ENCODE assay signal across 1 cellular context in the genomic region with DNA sequence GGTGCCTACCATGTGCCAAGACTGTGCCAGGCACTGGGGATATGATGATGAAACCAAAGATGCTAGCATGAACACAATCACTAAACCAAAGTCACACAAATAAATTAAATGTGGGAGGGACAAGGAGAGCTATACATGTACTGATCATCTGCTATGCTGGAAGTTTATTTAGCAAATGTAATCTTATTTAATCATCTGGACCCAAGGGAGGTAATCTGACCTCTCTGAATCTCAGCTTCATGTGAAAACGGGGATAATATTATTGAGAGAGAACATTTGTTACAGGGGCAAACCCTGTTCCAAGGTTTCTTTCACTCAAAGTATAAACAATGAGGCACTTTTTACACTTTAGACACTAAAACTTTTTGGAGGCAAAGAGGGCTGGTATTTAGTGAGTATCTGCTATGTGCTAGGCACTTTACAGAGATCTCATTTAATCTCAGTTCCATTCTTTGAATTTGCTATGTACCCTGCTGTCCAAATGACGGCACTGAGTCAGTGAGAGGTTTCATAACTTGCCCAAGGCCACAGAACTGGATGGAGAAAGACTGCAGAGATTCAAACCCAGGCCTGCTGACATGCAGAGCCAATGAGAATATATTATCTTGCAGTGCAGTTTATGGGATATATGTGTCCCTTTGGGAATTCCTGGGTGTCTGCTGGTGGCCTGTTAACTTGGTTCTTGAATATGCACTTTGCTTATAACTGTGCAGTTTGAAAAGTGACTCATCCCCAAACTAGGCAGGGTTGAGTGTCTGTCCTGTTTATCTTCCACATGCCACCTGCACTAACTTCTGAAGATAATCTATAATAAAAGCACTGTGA.
TF ChIP-seq lines count a peak whose summit lies in the region.

No MANE protein-coding gene starts in this region.

TF ChIP-seq in GM23338, 12 proteins besides CTCF, POLR2A, EP300 and RAD21 (continued from another document):
- TF ChIP-seq, protein P1, sequence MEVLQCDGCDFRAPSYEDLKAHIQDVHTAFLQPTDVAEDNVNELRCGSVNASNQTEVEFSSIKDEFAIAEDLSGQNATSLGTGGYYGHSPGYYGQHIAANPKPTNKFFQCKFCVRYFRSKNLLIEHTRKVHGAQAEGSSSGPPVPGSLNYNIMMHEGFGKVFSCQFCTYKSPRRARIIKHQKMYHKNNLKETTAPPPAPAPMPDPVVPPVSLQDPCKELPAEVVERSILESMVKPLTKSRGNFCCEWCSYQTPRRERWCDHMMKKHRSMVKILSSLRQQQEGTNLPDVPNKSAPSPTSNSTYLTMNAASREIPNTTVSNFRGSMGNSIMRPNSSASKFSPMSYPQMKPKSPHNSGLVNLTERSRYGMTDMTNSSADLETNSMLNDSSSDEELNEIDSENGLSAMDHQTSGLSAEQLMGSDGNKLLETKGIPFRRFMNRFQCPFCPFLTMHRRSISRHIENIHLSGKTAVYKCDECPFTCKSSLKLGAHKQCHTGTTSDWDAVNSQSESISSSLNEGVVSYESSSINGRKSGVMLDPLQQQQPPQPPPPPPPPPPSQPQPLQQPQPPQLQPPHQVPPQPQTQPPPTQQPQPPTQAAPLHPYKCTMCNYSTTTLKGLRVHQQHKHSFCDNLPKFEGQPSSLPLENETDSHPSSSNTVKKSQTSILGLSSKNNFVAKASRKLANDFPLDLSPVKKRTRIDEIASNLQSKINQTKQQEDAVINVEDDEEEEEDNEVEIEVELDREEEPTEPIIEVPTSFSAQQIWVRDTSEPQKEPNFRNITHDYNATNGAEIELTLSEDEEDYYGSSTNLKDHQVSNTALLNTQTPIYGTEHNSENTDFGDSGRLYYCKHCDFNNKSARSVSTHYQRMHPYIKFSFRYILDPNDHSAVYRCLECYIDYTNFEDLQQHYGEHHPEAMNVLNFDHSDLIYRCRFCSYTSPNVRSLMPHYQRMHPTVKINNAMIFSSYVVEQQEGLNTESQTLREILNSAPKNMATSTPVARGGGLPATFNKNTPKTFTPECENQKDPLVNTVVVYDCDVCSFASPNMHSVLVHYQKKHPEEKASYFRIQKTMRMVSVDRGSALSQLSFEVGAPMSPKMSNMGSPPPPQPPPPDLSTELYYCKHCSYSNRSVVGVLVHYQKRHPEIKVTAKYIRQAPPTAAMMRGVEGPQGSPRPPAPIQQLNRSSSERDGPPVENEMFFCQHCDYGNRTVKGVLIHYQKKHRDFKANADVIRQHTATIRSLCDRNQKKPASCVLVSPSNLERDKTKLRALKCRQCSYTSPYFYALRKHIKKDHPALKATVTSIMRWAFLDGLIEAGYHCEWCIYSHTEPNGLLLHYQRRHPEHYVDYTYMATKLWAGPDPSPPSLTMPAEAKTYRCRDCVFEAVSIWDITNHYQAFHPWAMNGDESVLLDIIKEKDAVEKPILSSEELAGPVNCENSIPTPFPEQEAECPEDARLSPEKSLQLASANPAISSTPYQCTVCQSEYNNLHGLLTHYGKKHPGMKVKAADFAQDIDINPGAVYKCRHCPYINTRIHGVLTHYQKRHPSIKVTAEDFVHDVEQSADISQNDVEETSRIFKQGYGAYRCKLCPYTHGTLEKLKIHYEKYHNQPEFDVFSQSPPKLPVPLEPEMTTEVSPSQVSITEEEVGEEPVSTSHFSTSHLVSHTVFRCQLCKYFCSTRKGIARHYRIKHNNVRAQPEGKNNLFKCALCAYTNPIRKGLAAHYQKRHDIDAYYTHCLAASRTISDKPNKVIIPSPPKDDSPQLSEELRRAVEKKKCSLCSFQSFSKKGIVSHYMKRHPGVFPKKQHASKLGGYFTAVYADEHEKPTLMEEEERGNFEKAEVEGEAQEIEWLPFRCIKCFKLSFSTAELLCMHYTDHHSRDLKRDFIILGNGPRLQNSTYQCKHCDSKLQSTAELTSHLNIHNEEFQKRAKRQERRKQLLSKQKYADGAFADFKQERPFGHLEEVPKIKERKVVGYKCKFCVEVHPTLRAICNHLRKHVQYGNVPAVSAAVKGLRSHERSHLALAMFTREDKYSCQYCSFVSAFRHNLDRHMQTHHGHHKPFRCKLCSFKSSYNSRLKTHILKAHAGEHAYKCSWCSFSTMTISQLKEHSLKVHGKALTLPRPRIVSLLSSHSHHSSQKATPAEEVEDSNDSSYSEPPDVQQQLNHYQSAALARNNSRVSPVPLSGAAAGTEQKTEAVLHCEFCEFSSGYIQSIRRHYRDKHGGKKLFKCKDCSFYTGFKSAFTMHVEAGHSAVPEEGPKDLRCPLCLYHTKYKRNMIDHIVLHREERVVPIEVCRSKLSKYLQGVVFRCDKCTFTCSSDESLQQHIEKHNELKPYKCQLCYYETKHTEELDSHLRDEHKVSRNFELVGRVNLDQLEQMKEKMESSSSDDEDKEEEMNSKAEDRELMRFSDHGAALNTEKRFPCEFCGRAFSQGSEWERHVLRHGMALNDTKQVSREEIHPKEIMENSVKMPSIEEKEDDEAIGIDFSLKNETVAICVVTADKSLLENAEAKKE (CRISPR knock-in tag; IDR thresholded peaks at IDR 0.05): no peak
- TF ChIP-seq, protein P2, sequence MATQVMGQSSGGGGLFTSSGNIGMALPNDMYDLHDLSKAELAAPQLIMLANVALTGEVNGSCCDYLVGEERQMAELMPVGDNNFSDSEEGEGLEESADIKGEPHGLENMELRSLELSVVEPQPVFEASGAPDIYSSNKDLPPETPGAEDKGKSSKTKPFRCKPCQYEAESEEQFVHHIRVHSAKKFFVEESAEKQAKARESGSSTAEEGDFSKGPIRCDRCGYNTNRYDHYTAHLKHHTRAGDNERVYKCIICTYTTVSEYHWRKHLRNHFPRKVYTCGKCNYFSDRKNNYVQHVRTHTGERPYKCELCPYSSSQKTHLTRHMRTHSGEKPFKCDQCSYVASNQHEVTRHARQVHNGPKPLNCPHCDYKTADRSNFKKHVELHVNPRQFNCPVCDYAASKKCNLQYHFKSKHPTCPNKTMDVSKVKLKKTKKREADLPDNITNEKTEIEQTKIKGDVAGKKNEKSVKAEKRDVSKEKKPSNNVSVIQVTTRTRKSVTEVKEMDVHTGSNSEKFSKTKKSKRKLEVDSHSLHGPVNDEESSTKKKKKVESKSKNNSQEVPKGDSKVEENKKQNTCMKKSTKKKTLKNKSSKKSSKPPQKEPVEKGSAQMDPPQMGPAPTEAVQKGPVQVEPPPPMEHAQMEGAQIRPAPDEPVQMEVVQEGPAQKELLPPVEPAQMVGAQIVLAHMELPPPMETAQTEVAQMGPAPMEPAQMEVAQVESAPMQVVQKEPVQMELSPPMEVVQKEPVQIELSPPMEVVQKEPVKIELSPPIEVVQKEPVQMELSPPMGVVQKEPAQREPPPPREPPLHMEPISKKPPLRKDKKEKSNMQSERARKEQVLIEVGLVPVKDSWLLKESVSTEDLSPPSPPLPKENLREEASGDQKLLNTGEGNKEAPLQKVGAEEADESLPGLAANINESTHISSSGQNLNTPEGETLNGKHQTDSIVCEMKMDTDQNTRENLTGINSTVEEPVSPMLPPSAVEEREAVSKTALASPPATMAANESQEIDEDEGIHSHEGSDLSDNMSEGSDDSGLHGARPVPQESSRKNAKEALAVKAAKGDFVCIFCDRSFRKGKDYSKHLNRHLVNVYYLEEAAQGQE (IDR thresholded peaks at IDR 0.05; ENCODE audit: unreplicated experiment): no peak
